ENCODE assay signal across 2 cellular contexts in the genomic region with DNA sequence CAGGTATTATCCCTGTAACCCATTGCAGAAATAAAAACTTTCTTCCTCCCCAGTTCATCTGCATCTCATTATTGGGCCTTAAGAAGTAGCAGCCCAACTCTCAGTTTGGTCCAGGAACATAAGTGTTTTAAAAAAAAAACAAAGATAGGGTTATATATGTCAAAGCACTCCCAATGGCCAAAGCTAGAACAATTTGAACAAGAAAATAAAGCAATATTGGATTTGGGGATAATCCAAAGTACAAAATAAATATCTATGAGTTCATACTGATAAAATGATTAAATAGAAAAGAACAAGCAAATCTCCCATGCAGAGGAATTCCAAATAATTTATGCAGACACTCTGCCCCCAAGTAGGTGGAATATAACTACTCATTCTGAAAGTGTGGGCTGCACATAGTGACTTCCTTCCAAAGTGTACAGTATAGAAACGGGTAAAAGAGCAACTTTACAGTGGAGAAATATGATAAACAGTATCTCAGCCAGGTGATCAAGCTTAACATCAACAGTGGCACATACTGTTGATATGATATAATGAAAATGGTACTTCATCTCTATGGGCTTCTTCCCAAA. TPM values are rescaled to one million over a fixed set of nuclear protein-coding genes. Genes with fewer than 3 reads are reported as not detected.
"Had no signal": no experiment of that assay in that cellular context is flagged by ENCODE, and none has a peak within 500 bp of the region (broad histone marks: within the 10 kb centered on the region; RNA-seq: fewer than 3 reads in every experiment).

No MANE protein-coding gene starts in this region.

RNA-seq across cellular contexts. Expression of a gene that starts 49.1 kb away (rescaled TPM):
- total RNA-seq: aorta, sigmoid colon had no signal
